In the genomic region with DNA sequence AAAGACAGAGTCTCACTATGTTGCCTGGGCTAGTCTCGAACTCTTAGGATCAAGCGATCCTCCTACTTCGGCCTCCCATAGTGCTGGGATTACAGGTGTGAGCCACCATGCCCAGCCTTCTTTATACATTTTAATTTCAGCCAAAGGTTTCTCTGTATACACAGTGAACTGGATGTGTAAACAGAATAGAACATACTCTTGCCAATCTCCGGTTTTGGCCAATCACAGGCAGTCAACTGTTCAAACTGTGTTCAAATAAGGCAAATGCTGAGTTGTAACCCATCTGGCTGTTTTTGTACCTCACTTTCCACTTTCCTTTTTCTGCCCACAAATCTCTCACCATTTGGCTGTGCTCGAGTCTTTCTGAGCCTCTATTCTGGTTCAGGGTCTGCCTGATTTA, we compare ENCODE assay signal across 26 cellular contexts.
"Had no signal": no experiment of that assay in that cellular context is flagged by ENCODE, and none has a peak within 500 bp of the region (broad histone marks: within the 10 kb centered on the region; RNA-seq: fewer than 3 reads in every experiment).

No MANE protein-coding gene starts in this region.

- H3K27ac Mint-ChIP-seq: activated CD4-positive, alpha-beta memory T cell treated with anti-CD3 and anti-CD28 coated beads for 36 hours; activated CD8-positive, alpha-beta memory T cell treated with anti-CD3 and anti-CD28 coated beads, Interleukin-2, amount 10 ng/mL, durations not matched to agents 7 days and 5 days; activated CD8-positive, alpha-beta T cell treated with anti-CD3 and anti-CD28 coated beads, Interleukin-2, amount 10 ng/mL, durations not matched to agents 7 days and 5 days; activated naive CD4-positive, alpha-beta T cell treated with anti-CD3 and anti-CD28 coated beads for 36 hours; activated naive CD4-positive, alpha-beta T cell treated with anti-CD3 and anti-CD28 coated beads, Interleukin-2, amount 50 U/mL, for 24 hours; activated naive CD8-positive, alpha-beta T cell treated with anti-CD3 and anti-CD28 coated beads for 36 hours; activated naive CD8-positive, alpha-beta T cell treated with anti-CD3 and anti-CD28 coated beads, Interleukin-2, amount 50 U/mL, for 24 hours; activated T-helper 1 cell treated with anti-CD3 and anti-CD28 coated beads, Interleukin-12 subunit alpha, Interleukin-12 subunit beta, Interleukin-2, Interleukin-4 antibody, amounts not matched to agents 30 ng/mL and 10 ng/mL and 1 ng/mL, durations not matched to agents 14 hours and 24 hours and 36 hours; activated T-helper 2 cell treated with anti-CD3 and anti-CD28 coated beads, Interferon-gamma antibody, Interleukin-2, Interleukin-4, amounts not matched to agents 10 μg/mL and 5 μg/mL and 100 μg/mL, durations not matched to agents 14 hours and 24 hours and 36 hours had no signal

- H3K27me3 Mint-ChIP-seq: activated CD4-positive, alpha-beta memory T cell treated with anti-CD3 and anti-CD28 coated beads for 36 hours; activated CD8-positive, alpha-beta memory T cell treated with anti-CD3 and anti-CD28 coated beads, Interleukin-2, amount 10 ng/mL, durations not matched to agents 7 days and 5 days; activated naive CD4-positive, alpha-beta T cell treated with anti-CD3 and anti-CD28 coated beads, Interleukin-2, amount 50 U/mL, for 24 hours; activated naive CD8-positive, alpha-beta T cell treated with anti-CD3 and anti-CD28 coated beads for 36 hours; activated naive CD8-positive, alpha-beta T cell treated with anti-CD3 and anti-CD28 coated beads, Interleukin-2, amount 50 U/mL, for 24 hours had no signal

- H3K36me3 ChIP-seq: adrenal gland, colonic mucosa had no signal

- H3K4me3 Mint-ChIP-seq: activated CD4-positive, alpha-beta memory T cell treated with anti-CD3 and anti-CD28 coated beads for 36 hours; activated CD8-positive, alpha-beta memory T cell treated with anti-CD3 and anti-CD28 coated beads, Interleukin-2, amount 10 ng/mL, durations not matched to agents 7 days and 5 days; activated CD8-positive, alpha-beta T cell treated with anti-CD3 and anti-CD28 coated beads, Interleukin-2, amount 10 ng/mL, durations not matched to agents 7 days and 5 days; activated naive CD4-positive, alpha-beta T cell treated with anti-CD3 and anti-CD28 coated beads for 36 hours; activated naive CD4-positive, alpha-beta T cell treated with anti-CD3 and anti-CD28 coated beads, Interleukin-2, amount 50 U/mL, for 24 hours; activated naive CD8-positive, alpha-beta T cell treated with anti-CD3 and anti-CD28 coated beads for 36 hours; activated naive CD8-positive, alpha-beta T cell treated with anti-CD3 and anti-CD28 coated beads, Interleukin-2, amount 50 U/mL, for 24 hours; activated T-helper 1 cell treated with anti-CD3 and anti-CD28 coated beads, Interleukin-12 subunit alpha, Interleukin-12 subunit beta, Interleukin-2, Interleukin-4 antibody, amounts not matched to agents 30 ng/mL and 10 ng/mL and 1 ng/mL, durations not matched to agents 14 hours and 24 hours and 36 hours had no signal

- H3K9me3 Mint-ChIP-seq: activated CD4-positive, alpha-beta memory T cell treated with anti-CD3 and anti-CD28 coated beads for 36 hours; activated naive CD4-positive, alpha-beta T cell treated with anti-CD3 and anti-CD28 coated beads for 36 hours; activated naive CD4-positive, alpha-beta T cell treated with anti-CD3 and anti-CD28 coated beads, Interleukin-2, amount 50 U/mL, for 24 hours; activated naive CD8-positive, alpha-beta T cell treated with anti-CD3 and anti-CD28 coated beads, Interleukin-2, amount 50 U/mL, for 24 hours; activated T-helper 2 cell treated with anti-CD3 and anti-CD28 coated beads, Interferon-gamma antibody, Interleukin-2, Interleukin-4, amounts not matched to agents 10 μg/mL and 5 μg/mL and 100 μg/mL, durations not matched to agents 14 hours and 24 hours and 36 hours had no signal

- DNase-seq: activated CD4-positive, alpha-beta memory T cell treated with anti-CD3 and anti-CD28 coated beads for 36 hours; activated CD4-positive, alpha-beta T cell treated with anti-CD3 and anti-CD28 coated beads for 1 hour; activated CD4-positive, alpha-beta T cell treated with anti-CD3 and anti-CD28 coated beads for 48 hours; activated CD4-positive, CD25-positive, alpha-beta regulatory T cell; activated CD8-positive, alpha-beta memory T cell treated with anti-CD3 and anti-CD28 coated beads, Interleukin-2, amount 10 ng/mL, durations not matched to agents 7 days and 5 days; activated CD8-positive, alpha-beta memory T cell treated with anti-CD3 and anti-CD28 coated beads, Interleukin-2, amount 50 U/mL, for 4 hours; activated CD8-positive, alpha-beta T cell treated with anti-CD3 and anti-CD28 coated beads, Interleukin-2, amount 10 ng/mL, durations not matched to agents 7 days and 5 days; activated effector memory CD4-positive, alpha-beta T cell treated with anti-CD3 and anti-CD28 coated beads, Interleukin-2, amount 50 U/mL, for 16 hours; activated naive CD4-positive, alpha-beta T cell treated with anti-CD3 and anti-CD28 coated beads for 36 hours; activated naive CD8-positive, alpha-beta T cell treated with anti-CD3 and anti-CD28 coated beads for 36 hours; activated naive CD8-positive, alpha-beta T cell treated with anti-CD3 and anti-CD28 coated beads, Interleukin-2, amount 50 U/mL, for 24 hours; activated T-cell treated with anti-CD3 and anti-CD28 coated beads, Interleukin-2, amount 50 U/mL, for 1 hour; adrenal gland; amygdala; aorta; body of pancreas; caudate nucleus; cerebellar nuclear complex; colonic mucosa; effector CD8-positive, alpha-beta T cell; esophagus squamous epithelium; T-helper 2 cell had no signal

- H3K4me1 Mint-ChIP-seq: activated naive CD4-positive, alpha-beta T cell treated with anti-CD3 and anti-CD28 coated beads, Interleukin-2, amount 50 U/mL, for 24 hours had no signal

- H3K9me3 ChIP-seq: adrenal gland, body of pancreas, colonic mucosa, esophagus squamous epithelium had no signal

- H3K27me3 ChIP-seq: adrenal gland, body of pancreas, colonic mucosa, esophagus squamous epithelium had no signal

- ATAC-seq: activated CD8-positive, alpha-beta memory T cell treated with anti-CD3 and anti-CD28 coated beads, Interleukin-2, amount 10 ng/mL, durations not matched to agents 7 days and 5 days; activated CD8-positive, alpha-beta T cell treated with anti-CD3 and anti-CD28 coated beads, Interleukin-2, amount 10 ng/mL, durations not matched to agents 7 days and 5 days; activated naive CD8-positive, alpha-beta T cell treated with anti-CD3 and anti-CD28 coated beads, Interleukin-2, amount 50 U/mL, for 24 hours; body of pancreas had no signal

- H3K27ac ChIP-seq: adrenal gland, body of pancreas, colonic mucosa, epithelial cell of prostate, esophagus squamous epithelium had no signal

- H3K4me1 ChIP-seq: adrenal gland, body of pancreas, colonic mucosa, esophagus squamous epithelium had no signal

- H3K4me3 ChIP-seq: adrenal gland, body of pancreas, colonic mucosa, esophagus squamous epithelium had no signal
